Comparison of ENCODE assay signal across 1 cellular context in genomic region chr1:150629115-150629928, GRCh38.
TF ChIP-seq lines count a peak whose summit lies in the region.

A gene with protein sequence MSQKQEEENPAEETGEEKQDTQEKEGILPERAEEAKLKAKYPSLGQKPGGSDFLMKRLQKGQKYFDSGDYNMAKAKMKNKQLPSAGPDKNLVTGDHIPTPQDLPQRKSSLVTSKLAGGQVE (minus strand): TSS chr1:150629612. CDS start chr1:150629470, 142 bp downstream.

TF ChIP-seq in A549, 52 proteins besides CTCF, POLR2A, EP300 and RAD21 (continued from another document):
- peak; percentile 99 for TF ChIP-seq PBX3 (IDR thresholded peaks at IDR 0.05)
- TF ChIP-seq E2F6 (IDR thresholded peaks at IDR 0.05; ENCODE audit: borderline replicate concordance, low read depth), result 0 out of 2 replicates have a peak, but pooled peaks have one; percentile 67
- peak in 1 of 2 experiments; percentile 32; a peak in 1 of 4 replicates for TF ChIP-seq CEBPB (IDR thresholded peaks at IDR 0.05)
- no peak for TF ChIP-seq MAZ (IDR thresholded peaks at IDR 0.05; ENCODE audit: borderline replicate concordance, low read depth, low read length)
- no peak for TF ChIP-seq CHD4 (IDR thresholded peaks at IDR 0.05; ENCODE audit: borderline replicate concordance)
TF ChIP-seq in A549: peak in this region for 11.
